ENCODE assay signal across 15 cellular contexts in genomic region chr5:133108481-133108921, GRCh38. TPM values are rescaled to one million over a fixed set of nuclear protein-coding genes. Genes with fewer than 3 reads are reported as not detected.
DNase-seq lines count a peak whose midpoint lies in the region; ATAC-seq, FAIRE-seq and TF ChIP-seq lines count a peak whose summit lies in the region.
"Had no signal": no experiment of that assay in that cellular context is flagged by ENCODE, and none has a peak within 500 bp of the region (broad histone marks: within the 10 kb centered on the region; RNA-seq: fewer than 3 reads in every experiment).

No MANE protein-coding gene starts in this region.

- 0 out of 6 replicates have a peak overlapping the region, but pooled peaks of 1 of the 2 experiments have one; percentile 6 for H3K27ac ChIP-seq in A549
- H3K27ac ChIP-seq in OCI-LY7 (ENCODE audit: low read depth, low read length, poor library complexity, severe bottlenecking), result peak overlapping the region; percentile 60
- no peak overlapping the region for H3K27ac ChIP-seq in endodermal cell (ENCODE audit: low read depth, low read length)
- H3K27ac ChIP-seq in smooth muscle cell (ENCODE audit: low read depth), result no peak overlapping the region
- H3K27ac ChIP-seq: gastroesophageal sphincter, GM23248 had no signal

- no peaks in the 10 kb centered on the region for H3K27me3 ChIP-seq in endodermal cell (ENCODE audit: control insufficient read depth, insufficient read depth, low read length, poor library complexity, severe bottlenecking)
- H3K27me3 ChIP-seq in smooth muscle cell (ENCODE audit: low read depth), result no peaks in the 10 kb centered on the region

- intact Hi-C loops in OCI-LY7 (cut with micrococcal nuclease; ENCODE audit: unreplicated experiment), result loop anchor here (1.0 to 5.0 kb wide), 3 partner anchors 76 to 829 kb away; partner anchors contain the start of gene AFF4

- H3K4me1 Mint-ChIP-seq in endodermal cell, result peaks cover 22% of the 10 kb centered on the region

- no peaks in the 10 kb centered on the region for H3F3A ChIP-seq in smooth muscle cell (ENCODE audit: low read depth)

- peak overlapping the region; percentile 15 for H3K27ac Mint-ChIP-seq in endodermal cell
- H3K27ac Mint-ChIP-seq: activated naive CD4-positive, alpha-beta T cell treated with anti-CD3 and anti-CD28 coated beads, Interleukin-2, amount 10 ng/mL, durations not matched to agents 7 days and 5 days had no signal

- 40% methylated on average over 6 of the region's 13 CpGs for WGBS in A549 (ENCODE audit: missing lambda C conversion rate)
- WGBS in endodermal cell (ENCODE audit: insufficient coverage in 1 of 2, insufficient read length in 1 of 2), 2 experiments, result 94% methylated on average over 3 of the region's 13 CpGs
- 94% methylated on average over 3 of the region's 13 CpGs for WGBS in smooth muscle cell (ENCODE audit: low lambda C conversion rate)

- H2AFZ ChIP-seq in OCI-LY7 (ENCODE audit: low read length) (no peak overlapping the region), smooth muscle cell (ENCODE audit: low read depth) (no peak overlapping the region)
- H2AFZ ChIP-seq: GM23248 had no signal

- no peaks in the 10 kb centered on the region for H3K9me3 ChIP-seq in A549
- no peaks in the 10 kb centered on the region for H3K9me3 ChIP-seq in OCI-LY7 (ENCODE audit: low read length)
- no peaks in the 10 kb centered on the region for H3K9me3 ChIP-seq in endodermal cell (ENCODE audit: control insufficient read depth, low read length)
- no peaks in the 10 kb centered on the region for H3K9me3 ChIP-seq in smooth muscle cell (replicated peaks; ENCODE audit: low read depth)
- H3K9me3 ChIP-seq: gastroesophageal sphincter had no signal

- peaks cover 12% of the 10 kb centered on the region for H3K27me3 Mint-ChIP-seq in endodermal cell (ENCODE audit: insufficient read depth)

- TF ChIP-seq CTCF in A549 (IDR thresholded peaks at IDR 0.05) (no peak), OCI-LY7 (conservative IDR thresholded peaks at IDR 0.05; ENCODE audit: low read length) (no peak), endodermal cell (conservative IDR thresholded peaks at IDR 0.05) (no peak), GM10248 (IDR thresholded peaks at IDR 0.05; ENCODE audit: control extremely low read depth, extremely low read depth, low read depth, missing control alignments) (no peak), smooth muscle cell (IDR thresholded peaks at IDR 0.05; ENCODE audit: borderline replicate concordance, insufficient read depth, poor library complexity, severe bottlenecking) (no peak)

- CTCF ChIA-PET in A549 (lab: Yijun Ruan, JAX) (interaction anchor here (1.2 to 3.3 kb wide), 2 partner anchors 140 to 180 kb away, joined by 7 to 22 read pairs; no protein-coding TSS in a partner anchor), OCI-LY7 (lab: Charles Lee; ENCODE audit: unreplicated experiment) (interaction anchor here (0.6 to 0.8 kb wide), 2 partner anchors 145 to 280 kb away, joined by 9 to 10 read pairs; partner anchors contain the start of gene AFF4), GM10248 (lab: Yijun Ruan, JAX) (no interaction called here)

- H3K4me3 ChIP-seq in A549 (no peak overlapping the region), OCI-LY7 (ENCODE audit: low read depth, low read length, poor library complexity, severe bottlenecking) (no peak overlapping the region), endodermal cell (ENCODE audit: low read length) (no peak overlapping the region), smooth muscle cell (no peak overlapping the region)
- H3K4me3 ChIP-seq: gastroesophageal sphincter, GM23248 had no signal

- H3K9me3 Mint-ChIP-seq in endodermal cell, result peaks cover 12% of the 10 kb centered on the region
- H3K9me3 Mint-ChIP-seq: activated naive CD4-positive, alpha-beta T cell treated with anti-CD3 and anti-CD28 coated beads, Interleukin-2, amount 10 ng/mL, durations not matched to agents 7 days and 5 days had no signal

- H4K20me1 ChIP-seq in OCI-LY7 (ENCODE audit: insufficient read depth, low read length) (no peaks in the 10 kb centered on the region), smooth muscle cell (ENCODE audit: low read depth) (no peaks in the 10 kb centered on the region)

- peaks cover 38% of the 10 kb centered on the region for H3K36me3 Mint-ChIP-seq in endodermal cell (ENCODE audit: low read depth)

- peaks cover 35% of the 10 kb centered on the region for H3K36me3 ChIP-seq in OCI-LY7 (ENCODE audit: insufficient read depth, low read length)
- H3K36me3 ChIP-seq in endodermal cell (ENCODE audit: control insufficient read depth, insufficient read depth, low read length), result peaks cover 33% of the 10 kb centered on the region
- peaks cover 13% of the 10 kb centered on the region for H3K36me3 ChIP-seq in smooth muscle cell (ENCODE audit: low read depth)

- H3K4me2 ChIP-seq in A549 (peak overlapping the region; percentile 4; the same call in 2 of the 3 replicates), OCI-LY7 (ENCODE audit: low read length) (peak overlapping the region; percentile 52), smooth muscle cell (no peak overlapping the region)

- no peak for DNase-seq in A549 (ENCODE audit: low read depth in 1 of 2, low spot score in 1 of 2)
- peak; percentile 26 for DNase-seq in GDM1 (lab: John Stamatoyannopoulos, UW)
- peak; percentile 69 for DNase-seq in OCI-LY7 (ENCODE audit: low spot score)
- no peak for DNase-seq in endodermal cell
- no peak for DNase-seq in GM10248 (ENCODE audit: extremely low spot score)
- no peak for DNase-seq in smooth muscle cell (lab: John Stamatoyannopoulos, UW; ENCODE audit: unreplicated experiment)
- no peak for DNase-seq in superior temporal gyrus (ENCODE audit: extremely low spot score)
- DNase-seq: activated naive CD4-positive, alpha-beta T cell treated with anti-CD3 and anti-CD28 coated beads, Interleukin-2, amount 10 ng/mL, durations not matched to agents 7 days and 5 days; midbrain; NCI-H1105 treated with DMSO at 0.1 percent for 48 hours; NCI-H446 treated with DMSO at 0.1 percent for 48 hours had no signal

- ATAC-seq in A549, result peak; percentile 31 to 33; a peak in 3 of 6 replicates
- ATAC-seq in HG02642 (IDR thresholded peaks at IDR 0.05; ENCODE audit: poor library complexity, unreplicated experiment), result no peak
- ATAC-seq: gastroesophageal sphincter had no signal

- TF ChIP-seq RAD21 in A549 (conservative IDR thresholded peaks at IDR 0.05 in 1 of 2, IDR thresholded peaks at IDR 0.05 in 1 of 2), result no peak

- FAIRE-seq in A549 (lab: Jason Lieb, UNC), result no peak
- FAIRE-seq: islet of Langerhans had no signal

- no peak overlapping the region for H3K4me3 Mint-ChIP-seq in endodermal cell
- H3K4me3 Mint-ChIP-seq: activated naive CD4-positive, alpha-beta T cell treated with anti-CD3 and anti-CD28 coated beads, Interleukin-2, amount 10 ng/mL, durations not matched to agents 7 days and 5 days had no signal

- no peaks in the 10 kb centered on the region for H3K9me2 ChIP-seq in OCI-LY7 (ENCODE audit: insufficient read depth, low read length)

- H3K4me1 ChIP-seq in A549 (peaks cover 13% of the 10 kb centered on the region; the same call in 2 of the 3 replicates), OCI-LY7 (ENCODE audit: insufficient read depth, low read length, poor library complexity, severe bottlenecking) (peaks cover 70% of the 10 kb centered on the region), endodermal cell (ENCODE audit: control insufficient read depth, insufficient read depth, low read length) (peaks cover 3% of the 10 kb centered on the region), smooth muscle cell (ENCODE audit: low read depth) (no peaks in the 10 kb centered on the region)

- no peak for TF ChIP-seq POLR2A in A549 (IDR thresholded peaks at IDR 0.05; ENCODE audit: low read length)

- BruUV-seq in OCI-LY7 (replicated peaks; lab: Mats Ljungman, UMichigan), result no TSS peak

- H3K9ac ChIP-seq in endodermal cell (ENCODE audit: extremely low read depth, low read length, poor library complexity, severe bottlenecking) (no peak overlapping the region), smooth muscle cell (ENCODE audit: low read depth) (no peak overlapping the region)
- H3K9ac ChIP-seq: GM23248 had no signal

- POLR2A ChIA-PET in A549 (lab: Yijun Ruan, JAX) (no interaction called here), OCI-LY7 (lab: Charles Lee) (interaction anchor here (0.6 to 0.8 kb wide), 4 partner anchors 22 to 368 kb away, joined by 3 to 5 read pairs (median 3); partner anchors contain the start of gene HSPA4), GM10248 (lab: Yijun Ruan, JAX) (no interaction called here)

- H3K79me2 ChIP-seq in OCI-LY7 (ENCODE audit: insufficient read depth, low read depth, low read length) (no peaks in the 10 kb centered on the region; the same call in 1 of the 2 replicates), smooth muscle cell (ENCODE audit: low read depth) (no peaks in the 10 kb centered on the region)

- TF ChIP-seq EP300 in A549 (IDR thresholded peaks at IDR 0.05), result no peak

TF ChIP-seq in A549, 52 proteins besides CTCF, POLR2A, EP300 and RAD21 (continues in another document):
- TF ChIP-seq POLR2AphosphoS2 (conservative IDR thresholded peaks at IDR 0.05; ENCODE audit: low read length) (no peak), TP53 (CRISPR knock-in tag; IDR thresholded peaks at IDR 0.05) (no peak), GATA3 (IDR thresholded peaks at IDR 0.05; ENCODE audit: borderline replicate concordance) (no peak), RARB (CRISPR knock-in tag; IDR thresholded peaks at IDR 0.05) (no peak), RFX5 (IDR thresholded peaks at IDR 0.05) (no peak), ESRRA (IDR thresholded peaks at IDR 0.05; ENCODE audit: borderline replicate concordance, low read length) (no peak), NR3C1 (IDR thresholded peaks at IDR 0.05) (no peak), USF2 (IDR thresholded peaks at IDR 0.05) (no peak), CHD4 (IDR thresholded peaks at IDR 0.05; ENCODE audit: borderline replicate concordance) (no peak)

RNA-seq across cellular contexts. Expression of gene HSPA4, which starts 56.7 kb away (rescaled TPM):
- polyA plus RNA-seq in A549 (2011; rRNA removed) (110 and 166 TPM in 2 replicates), A549 (2017; fragmentation: RNase III; extraction: RNeasy Plus Mini Kit Qiagen cat#74134 plus additional on column Dnase treatment) (160 to 168 TPM (median 166 TPM) in 3 replicates), smooth muscle cell (65.1 and 73.2 TPM in 2 replicates)
- 20.7 and 23.4 TPM in 2 replicates for polyA plus RNA-seq in A549 (2012; cell fraction: cytosol; rRNA removed)
- polyA plus RNA-seq in A549 (2012; cell fraction: nucleus; rRNA removed), result 15.8 and 18.8 TPM in 2 replicates
- polyA minus RNA-seq in A549 (2011; rRNA and poly(A)+ RNA removed), result 44.0 and 48.7 TPM in 2 replicates
- 65.4 and 86.6 TPM in 2 replicates for total RNA-seq in OCI-LY7 (2014; rRNA removed; shearing (Covaris generic))
- total RNA-seq in OCI-LY7 (2022) (190 and 226 TPM in 2 replicates), endodermal cell (100 to 1,000 TPM; 245 to 287 TPM), smooth muscle cell (90.3 and 115 TPM in 2 replicates)
- polyA plus RNA-seq in endodermal cell (2013, experiment 1 of 2), result 147 TPM
- polyA plus RNA-seq in endodermal cell (2013, experiment 2 of 2), result 145 TPM

Comparison
In these comparisons a context has a peak if more than half of its experiments do, and no peak if none do; other contexts are left out.
1. DNase-seq: peak in GDM1 (single experiment) and OCI-LY7 (single experiment); none in A549 (0 of 2), endodermal cell (single experiment), GM10248 (single experiment), smooth muscle cell (single experiment) and superior temporal gyrus (single experiment).